23 cellular contexts compared by ENCODE assay signal in the genomic region with DNA sequence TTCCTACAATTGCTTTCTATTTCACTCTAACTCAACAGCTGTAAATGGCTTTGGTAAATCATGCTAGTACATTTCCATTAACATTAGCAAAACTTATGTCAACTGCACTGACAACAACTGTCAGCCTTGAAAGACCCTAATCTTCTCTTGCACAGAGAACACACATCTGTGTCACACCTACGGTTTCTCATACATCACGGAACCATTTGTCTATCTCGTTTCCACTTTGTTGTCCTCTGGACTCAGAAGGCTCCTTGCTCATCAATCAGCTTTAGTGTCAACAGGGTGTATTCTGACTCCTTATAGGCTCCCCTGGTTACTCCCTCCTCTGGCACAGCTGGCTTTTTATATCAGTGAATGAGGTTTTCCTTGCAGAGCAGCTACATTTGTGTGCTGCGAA.
"Had no signal": no experiment of that assay in that cellular context is flagged by ENCODE, and none has a peak within 500 bp of the region (broad histone marks: within the 10 kb centered on the region; RNA-seq: fewer than 3 reads in every experiment).

No MANE protein-coding gene starts in this region.

- H3K4me3 Mint-ChIP-seq: memory B cell; mesothelial cell of epicardium; natural killer cell; neural progenitor cell; stimulated activated naive B cell treated with anti-CD40 and anti-IgM and Interleukin-4, amounts not matched to agents 10 μg/mL and 1 μg/mL and 100 μg/mL, for 72 hours; stimulated activated naive CD8-positive, alpha-beta T cell treated with anti-CD3 and anti-CD28 coated beads, Interleukin-15, amount 100 ng/mL, for 72 hours had no signal

- H3K36me3 ChIP-seq: heart left ventricle, left ventricle myocardium inferior, lower lobe of right lung, neural progenitor cell, pancreas, right lobe of liver, tibial nerve had no signal

- H3K4me2 ChIP-seq: neural progenitor cell had no signal

- H3K27ac ChIP-seq: heart left ventricle, left ventricle myocardium inferior, lower lobe of right lung, neural progenitor cell, pancreas, right lobe of liver, testis, tibial nerve had no signal

- ATAC-seq: esophagus mucosa; heart left ventricle; lower lobe of right lung; natural killer cell; right lobe of liver; stimulated activated naive CD8-positive, alpha-beta T cell treated with anti-CD3 and anti-CD28 coated beads, Interleukin-15, amount 100 ng/mL, for 72 hours had no signal

- H3K27me3 Mint-ChIP-seq: memory B cell; stimulated activated naive B cell treated with anti-CD40 and anti-IgM and Interleukin-4, amounts not matched to agents 10 μg/mL and 1 μg/mL and 100 μg/mL, for 72 hours; stimulated activated naive CD8-positive, alpha-beta T cell treated with anti-CD3 and anti-CD28 coated beads, Interleukin-15, amount 100 ng/mL, for 72 hours had no signal

- H3K27ac Mint-ChIP-seq: memory B cell; mesothelial cell of epicardium; natural killer cell; neural progenitor cell; progenitor cell of endocrine pancreas; stimulated activated naive B cell treated with anti-CD40 and anti-IgM and Interleukin-4, amounts not matched to agents 10 μg/mL and 1 μg/mL and 100 μg/mL, for 72 hours; stimulated activated naive CD8-positive, alpha-beta T cell treated with anti-CD3 and anti-CD28 coated beads, Interleukin-15, amount 100 ng/mL, for 72 hours had no signal

- FAIRE-seq: endometrium, frontal cortex, pancreas had no signal

- H3K36me3 Mint-ChIP-seq: neural progenitor cell had no signal

- H3K4me3 ChIP-seq: heart left ventricle, left ventricle myocardium inferior, lower lobe of right lung, neural progenitor cell, pancreas, right lobe of liver, testis, tibial nerve had no signal

- DNase-seq: effector memory CD4-positive, alpha-beta T cell; heart left ventricle; hippocampal formation; kidney glomerular epithelial cell; left ventricle myocardium inferior; lower lobe of right lung; natural killer cell; nucleus accumbens; pancreas; retina; right lobe of liver; stimulated activated CD4-positive, alpha-beta T cell treated with anti-CD3 and anti-CD28 coated beads, Interleukin-4, amount 100 ng/mL, for 24 hours; stimulated activated naive B cell treated with anti-CD40 and anti-IgM and Interleukin-4, amounts not matched to agents 10 μg/mL and 1 μg/mL and 100 μg/mL, for 72 hours; stimulated activated naive CD8-positive, alpha-beta T cell treated with anti-CD3 and anti-CD28 coated beads, Interleukin-15, amount 100 ng/mL, for 72 hours; testis had no signal

- H2AFZ ChIP-seq: neural progenitor cell had no signal

- H3K4me1 ChIP-seq: heart left ventricle, left ventricle myocardium inferior, lower lobe of right lung, neural progenitor cell, pancreas, right lobe of liver, testis, tibial nerve had no signal

- H3K9me3 ChIP-seq: pancreas, right lobe of liver, testis had no signal

- H3K4me1 Mint-ChIP-seq: memory B cell; natural killer cell; neural progenitor cell; stimulated activated naive CD8-positive, alpha-beta T cell treated with anti-CD3 and anti-CD28 coated beads, Interleukin-15, amount 100 ng/mL, for 72 hours had no signal

- H3K27me3 ChIP-seq: heart left ventricle, neural progenitor cell, pancreas, right lobe of liver, testis, tibial nerve had no signal

- H3K9ac ChIP-seq: neural progenitor cell had no signal
